ENCODE assay signal across 10 cellular contexts in genomic region chr17:4497101-4497824, GRCh38. TPM values are rescaled to one million over a fixed set of nuclear protein-coding genes. Genes with fewer than 3 reads are reported as not detected.
DNase-seq lines count a peak whose midpoint lies in the region; ATAC-seq and TF ChIP-seq lines count a peak whose summit lies in the region.
"Had no signal": no experiment of that assay in that cellular context is flagged by ENCODE, and none has a peak within 500 bp of the region (broad histone marks: within the 10 kb centered on the region; RNA-seq: fewer than 3 reads in every experiment).

No MANE protein-coding gene starts in this region.

- no peak overlapping the region for H3K4ac ChIP-seq in mesenchymal stem cell (ENCODE audit: low read depth in 1 of 2, low read length in 2 of 2)

- no peak overlapping the region for H2BK12ac ChIP-seq in mesenchymal stem cell (ENCODE audit: low read length in 2 of 2)

- H3K27ac Mint-ChIP-seq in CD4-positive, alpha-beta T cell = no peak overlapping the region

- POLR2A ChIA-PET in CD4-positive, alpha-beta T cell (lab: Charles Lee) = interaction anchor here (0.8 to 1.2 kb wide), 4 partner anchors 11 to 17 kb away, joined by 3 read pairs; no protein-coding TSS in a partner anchor

- no peak overlapping the region for H3K23ac ChIP-seq in mesenchymal stem cell (ENCODE audit: low read length in 2 of 2)

- no peak overlapping the region for H3K27ac ChIP-seq in CD4-positive, alpha-beta T cell (ENCODE audit: low read depth, low read length)
- H3K27ac ChIP-seq in adrenal gland (no peak overlapping the region), mesenchymal stem cell (ENCODE audit: low read length, poor library complexity, severe bottlenecking) (peak overlapping the region; percentile 73), heart right ventricle (no peak overlapping the region)
- H3K27ac ChIP-seq: VCaP had no signal

- no peak overlapping the region for H3K14ac ChIP-seq in mesenchymal stem cell (ENCODE audit: low read length in 2 of 2)

- no peak for TF ChIP-seq POLR2A in adrenal gland (IDR thresholded peaks at IDR 0.05)

- H3K36me3 ChIP-seq in adrenal gland (replicated peaks in 1 of 2) = no peaks in the 10 kb centered on the region
- H3K36me3 ChIP-seq in mesenchymal stem cell (ENCODE audit: control insufficient read depth in 1 of 2, insufficient read depth in 2 of 2, low read depth in 1 of 2, low read length in 2 of 2) = no peaks in the 10 kb centered on the region
- no peaks in the 10 kb centered on the region for H3K36me3 ChIP-seq in heart right ventricle

- H2BK5ac ChIP-seq in mesenchymal stem cell (ENCODE audit: low read depth, low read length, poor library complexity, severe bottlenecking) = no peak overlapping the region

- H3K27me3 ChIP-seq in CD4-positive, alpha-beta T cell (ENCODE audit: control insufficient read depth, insufficient read depth, low read length) = peaks cover 22% of the 10 kb centered on the region
- no peaks in the 10 kb centered on the region for H3K27me3 ChIP-seq in adrenal gland
- peaks cover 23 to 65% of the 10 kb centered on the region in 2 experiments for H3K27me3 ChIP-seq in mesenchymal stem cell (ENCODE audit: control insufficient read depth in 1 of 2, insufficient read depth in 1 of 2, low read length in 2 of 2)
- H3K27me3 ChIP-seq in heart right ventricle = peaks cover 0 to 40% (median 0%) of the 10 kb centered on the region in 7 donors

- H4K91ac ChIP-seq in mesenchymal stem cell (ENCODE audit: low read length) = no peak overlapping the region

- ATAC-seq in CD4-positive, alpha-beta T cell (ENCODE audit: poor library complexity) = no peak
- no peak for ATAC-seq in heart right ventricle

- H3K4me2 ChIP-seq in mesenchymal stem cell (ENCODE audit: low read length, poor library complexity, severe bottlenecking) = peak overlapping the region; percentile 38

- no peaks in the 10 kb centered on the region for H3K9me3 ChIP-seq in CD4-positive, alpha-beta T cell (ENCODE audit: control insufficient read depth, low read length)
- H3K9me3 ChIP-seq in adrenal gland (replicated peaks in 1 of 3) (no peaks in the 10 kb centered on the region), mesenchymal stem cell (ENCODE audit: control insufficient read depth, low read length) (no peaks in the 10 kb centered on the region), heart right ventricle (no peaks in the 10 kb centered on the region)

- DNase-seq in CD4-positive, alpha-beta T cell = no peak
- DNase-seq in HT-29 (ENCODE audit: low spot score) (peak; percentile 32), adrenal gland (peak in 4 of 7 donors; percentile 37 to 66 (median 48)), mesenchymal stem cell (no peak), NCI-H748 (lab: John Stamatoyannopoulos, UW; ENCODE audit: unreplicated experiment) (no peak), heart right ventricle (no peak), NCI-H2029 treated with DMSO at 0.1 percent for 48 hours (lab: John Stamatoyannopoulos, UW) (no peak)
- DNase-seq in activated CD8-positive, alpha-beta memory T cell treated with anti-CD3 and anti-CD28 coated beads, Interleukin-2, amount 50 U/mL, for 4 hours = no peak
- DNase-seq: NCI-H2029 had no signal

- no peaks in the 10 kb centered on the region for H3K79me1 ChIP-seq in mesenchymal stem cell (replicated peaks; ENCODE audit: low read length, poor library complexity, severe bottlenecking)

- no peaks in the 10 kb centered on the region for H3K36me3 Mint-ChIP-seq in CD4-positive, alpha-beta T cell (ENCODE audit: low read depth)

- H2BK120ac ChIP-seq in mesenchymal stem cell (ENCODE audit: low read depth, low read length) = no peak overlapping the region

- H3K27me3 Mint-ChIP-seq in CD4-positive, alpha-beta T cell = peaks cover 25% of the 10 kb centered on the region

- no peak overlapping the region for H2BK15ac ChIP-seq in mesenchymal stem cell (ENCODE audit: low read depth, poor library complexity, severe bottlenecking)

- H4K8ac ChIP-seq in mesenchymal stem cell (ENCODE audit: low read length) = no peak overlapping the region

- H3K9me3 Mint-ChIP-seq in CD4-positive, alpha-beta T cell = no peaks in the 10 kb centered on the region

- H3K4me1 Mint-ChIP-seq in CD4-positive, alpha-beta T cell (ENCODE audit: low read depth) = peaks cover 30% of the 10 kb centered on the region

- H3K18ac ChIP-seq in mesenchymal stem cell (ENCODE audit: low read depth in 1 of 2, low read length in 2 of 2) = no peak overlapping the region

- H2AK5ac ChIP-seq in mesenchymal stem cell (ENCODE audit: low read length, severe bottlenecking) = no peak overlapping the region

- intact Hi-C loops in CD4-positive, alpha-beta T cell (cut with DNase I, micrococcal nuclease) = no loop called here
- intact Hi-C loops in adrenal gland (cut with DNase I) (no loop called here), heart right ventricle (cut with DNase I) (loop anchor here in 5 of 10 donors (5.0 to 10.0 kb wide), 5 partner anchors 40 to 75 kb away; partner anchors contain the start of gene MYBBP1A (in 1 of the 5))

- peak overlapping the region; percentile 54 for H3K4me3 Mint-ChIP-seq in CD4-positive, alpha-beta T cell

- WGBS in adrenal gland, 4 donors = 48 to 63% (median 54%) methylated on average over 16 to 23 of the region's 23 CpGs
- 61% methylated on average over 21 of the region's 23 CpGs for WGBS in mesenchymal stem cell
- WGBS in heart right ventricle, 2 donors = 65 to 75% methylated on average over 23 of the region's 23 CpGs

- no peak for TF ChIP-seq CTCF in CD4-positive, alpha-beta T cell (IDR thresholded peaks at IDR 0.05)
- TF ChIP-seq CTCF in adrenal gland (IDR thresholded peaks at IDR 0.05) (no peak), heart right ventricle (IDR thresholded peaks at IDR 0.05) (no peak)

- CTCF ChIA-PET in CD4-positive, alpha-beta T cell (lab: Charles Lee) = no interaction called here

- no peak overlapping the region for H3K9ac ChIP-seq in mesenchymal stem cell (ENCODE audit: low read length)

- H3K4me1 ChIP-seq in adrenal gland (replicated peaks in 1 of 2) (peaks cover 5 to 12% of the 10 kb centered on the region in 2 donors), mesenchymal stem cell (ENCODE audit: control insufficient read depth, insufficient read depth, low read depth, low read length) (peaks cover 40% of the 10 kb centered on the region), heart right ventricle (peaks cover 3 to 40% (median 28%) of the 10 kb centered on the region in 9 donors)

- H3K4me3 ChIP-seq in adrenal gland = no peak overlapping the region
- H3K4me3 ChIP-seq in mesenchymal stem cell (ENCODE audit: insufficient read depth in 1 of 2, low read depth in 1 of 2, low read length in 2 of 2) = no peak overlapping the region
- H3K4me3 ChIP-seq in heart right ventricle = no peak overlapping the region

- H2AFZ ChIP-seq in mesenchymal stem cell (ENCODE audit: low read depth, low read length) = no peak overlapping the region

RNA-seq across cellular contexts. Expression of gene SPNS2, which starts 1.4 kb away (rescaled TPM):
- under 1 TPM; 0.33 to 0.53 TPM for total RNA-seq in CD4-positive, alpha-beta T cell
- 172 and 193 TPM in 2 replicates for total RNA-seq in HT-29 (2014; rRNA removed; shearing (Covaris generic))
- total RNA-seq in adrenal gland = 10 to 100 TPM in 1 of 8 donors, 1 to 10 TPM in 7; 4.9 to 15.1 (median 7.7) TPM
- 10 to 100 TPM in 2 of 3 donors, under 1 TPM in 1; 0.90 to 25.1 (median 10.4) TPM for polyA plus RNA-seq in adrenal gland
- polyA plus RNA-seq in mesenchymal stem cell (2013, experiment 1 of 2) = 0.01 TPM
- polyA plus RNA-seq in mesenchymal stem cell (2013, experiment 2 of 2) = not detected
- total RNA-seq in heart right ventricle = 10 to 100 TPM in 4 of 10 donors, 1 to 10 TPM in 6; 4.5 to 19.9 (median 8.9) TPM
- 10 to 100 TPM; 22.0 to 27.7 TPM for polyA plus RNA-seq in heart right ventricle

RNA-seq across cellular contexts. Expression of gene MYBBP1A, which starts 57.9 kb away (rescaled TPM):
- 10 to 100 TPM; 58.0 to 58.2 TPM for total RNA-seq in CD4-positive, alpha-beta T cell
- total RNA-seq in HT-29 (2014; rRNA removed; shearing (Covaris generic)) = 136 and 177 TPM in 2 replicates
- total RNA-seq in adrenal gland (10 to 100 TPM; 27.8 to 65.5 (median 42.4) TPM), heart right ventricle (10 to 100 TPM; 18.7 to 30.3 (median 21.7) TPM)
- polyA plus RNA-seq in adrenal gland (10 to 100 TPM; 19.0 to 62.3 (median 46.8) TPM), heart right ventricle (10 to 100 TPM; 25.4 to 25.7 TPM)
- 20.8 TPM for polyA plus RNA-seq in mesenchymal stem cell (2013, experiment 1 of 2)
- 19.7 TPM for polyA plus RNA-seq in mesenchymal stem cell (2013, experiment 2 of 2)

Comparison
In these comparisons a context has a peak if more than half of its experiments do, and no peak if none do; other contexts are left out.
1. DNase-seq: peak in HT-29 (single experiment) and adrenal gland (4 of 7); none in CD4-positive, alpha-beta T cell (0 of 10), mesenchymal stem cell (single experiment), activated CD8-positive, alpha-beta memory T cell treated with anti-CD3 and anti-CD28 coated beads, Interleukin-2, amount 50 U/mL, for 4 hours (single experiment), NCI-H748 (single experiment), heart right ventricle (0 of 2) and NCI-H2029 treated with DMSO at 0.1 percent for 48 hours (single experiment).